In the genomic region with DNA sequence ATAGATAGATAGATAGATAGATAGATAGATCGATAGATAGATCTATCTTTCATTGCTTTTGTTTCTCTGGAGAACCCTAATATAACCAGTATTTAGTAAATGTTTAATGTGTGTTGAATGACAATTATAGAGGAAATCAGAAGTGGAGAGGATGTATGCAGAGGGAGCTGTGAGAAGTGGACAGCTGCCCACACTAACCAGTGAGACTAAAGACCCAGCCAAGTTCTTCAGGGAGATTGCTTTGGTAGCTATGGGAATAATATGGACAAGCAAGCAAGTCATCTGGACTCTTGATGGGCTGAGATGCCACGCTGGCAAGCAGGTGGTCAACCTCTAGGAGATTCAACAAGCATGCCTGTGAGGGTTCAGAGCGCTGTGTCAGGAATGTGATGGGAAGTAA, we compare ENCODE assay signal across 22 cellular contexts.
"Had no signal": no experiment of that assay in that cellular context is flagged by ENCODE, and none has a peak within 500 bp of the region (broad histone marks: within the 10 kb centered on the region; RNA-seq: fewer than 3 reads in every experiment).

No MANE protein-coding gene starts in this region.

- H3K36me3 ChIP-seq: esophagus muscularis mucosa, gastroesophageal sphincter, heart left ventricle, left lung, lower lobe of right lung had no signal

- DNase-seq: dermis blood vessel endothelial cell; dorsolateral prefrontal cortex; effector CD4-positive, alpha-beta T cell; effector memory CD4-positive, alpha-beta T cell; foreskin keratinocyte; heart left ventricle; hippocampal formation; left cardiac atrium; left lung; left ventricle myocardium superior; lower lobe of right lung; mesenchymal stem cell; mucosa of descending colon; naive B cell had no signal

- H3K4me3 ChIP-seq: coronary artery, dorsolateral prefrontal cortex, esophagus muscularis mucosa, gastroesophageal sphincter, heart left ventricle, left lung, lower lobe of right lung, mucosa of descending colon had no signal

- H3K27ac ChIP-seq: coronary artery, dorsolateral prefrontal cortex, esophagus muscularis mucosa, foreskin keratinocyte, gastroesophageal sphincter, heart left ventricle, left lung, lower lobe of right lung had no signal

- H3K4me1 ChIP-seq: esophagus muscularis mucosa, foreskin keratinocyte, gastroesophageal sphincter, heart left ventricle, left lung, lower lobe of right lung had no signal

- H3K27me3 ChIP-seq: dorsolateral prefrontal cortex, esophagus muscularis mucosa, foreskin keratinocyte, gastroesophageal sphincter, heart left ventricle, left lung had no signal

- FAIRE-seq: colon, endothelial cell of umbilical vein, frontal cortex, islet of Langerhans, keratinocyte had no signal

- H3K9me3 ChIP-seq: esophagus muscularis mucosa, gastroesophageal sphincter, heart left ventricle, left lung, lower lobe of right lung, mucosa of descending colon had no signal
